1 cellular context compared by ENCODE assay signal in the genomic region with DNA sequence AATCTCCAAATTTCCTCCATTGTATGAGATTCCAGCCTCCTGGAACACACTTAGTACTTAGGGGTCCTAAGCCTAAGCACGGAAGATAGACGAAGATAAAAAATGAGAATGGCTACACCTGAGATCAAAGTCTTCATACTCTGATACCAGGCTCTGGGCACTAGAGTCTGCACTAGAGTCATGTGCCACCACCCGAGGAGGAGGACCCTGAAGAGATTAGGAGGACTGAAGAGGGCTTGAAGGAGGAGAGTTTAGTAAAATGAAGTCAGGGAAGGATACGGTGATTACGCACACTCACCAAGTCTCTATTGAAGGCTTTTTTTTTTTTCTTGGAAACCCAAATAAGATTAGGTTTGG.
TF ChIP-seq lines count a peak whose summit lies in the region.

No MANE protein-coding gene starts in this region.

TF ChIP-seq in GM12878, 131 proteins besides CTCF, POLR2A, EP300 and RAD21:
- no peak for TF ChIP-seq TARDBP (IDR thresholded peaks at IDR 0.05; ENCODE audit: borderline replicate concordance)
- no peak for TF ChIP-seq IRF4 (IDR thresholded peaks at IDR 0.05; ENCODE audit: low read depth, low read length)
- no peak for TF ChIP-seq NBN (IDR thresholded peaks at IDR 0.05)
- TF ChIP-seq SUZ12 (IDR thresholded peaks at IDR 0.05; ENCODE audit: unreplicated experiment): no peak
- TF ChIP-seq WRNIP1 (IDR thresholded peaks at IDR 0.05; ENCODE audit: borderline replicate concordance, low read depth, low read length): no peak
- TF ChIP-seq JUND (IDR thresholded peaks at IDR 0.05; ENCODE audit: low read depth, low read length): no peak
- TF ChIP-seq, protein P1, sequence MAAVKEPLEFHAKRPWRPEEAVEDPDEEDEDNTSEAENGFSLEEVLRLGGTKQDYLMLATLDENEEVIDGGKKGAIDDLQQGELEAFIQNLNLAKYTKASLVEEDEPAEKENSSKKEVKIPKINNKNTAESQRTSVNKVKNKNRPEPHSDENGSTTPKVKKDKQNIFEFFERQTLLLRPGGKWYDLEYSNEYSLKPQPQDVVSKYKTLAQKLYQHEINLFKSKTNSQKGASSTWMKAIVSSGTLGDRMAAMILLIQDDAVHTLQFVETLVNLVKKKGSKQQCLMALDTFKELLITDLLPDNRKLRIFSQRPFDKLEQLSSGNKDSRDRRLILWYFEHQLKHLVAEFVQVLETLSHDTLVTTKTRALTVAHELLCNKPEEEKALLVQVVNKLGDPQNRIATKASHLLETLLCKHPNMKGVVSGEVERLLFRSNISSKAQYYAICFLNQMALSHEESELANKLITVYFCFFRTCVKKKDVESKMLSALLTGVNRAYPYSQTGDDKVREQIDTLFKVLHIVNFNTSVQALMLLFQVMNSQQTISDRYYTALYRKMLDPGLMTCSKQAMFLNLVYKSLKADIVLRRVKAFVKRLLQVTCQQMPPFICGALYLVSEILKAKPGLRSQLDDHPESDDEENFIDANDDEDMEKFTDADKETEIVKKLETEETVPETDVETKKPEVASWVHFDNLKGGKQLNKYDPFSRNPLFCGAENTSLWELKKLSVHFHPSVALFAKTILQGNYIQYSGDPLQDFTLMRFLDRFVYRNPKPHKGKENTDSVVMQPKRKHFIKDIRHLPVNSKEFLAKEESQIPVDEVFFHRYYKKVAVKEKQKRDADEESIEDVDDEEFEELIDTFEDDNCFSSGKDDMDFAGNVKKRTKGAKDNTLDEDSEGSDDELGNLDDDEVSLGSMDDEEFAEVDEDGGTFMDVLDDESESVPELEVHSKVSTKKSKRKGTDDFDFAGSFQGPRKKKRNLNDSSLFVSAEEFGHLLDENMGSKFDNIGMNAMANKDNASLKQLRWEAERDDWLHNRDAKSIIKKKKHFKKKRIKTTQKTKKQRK (IDR thresholded peaks at IDR 0.05; ENCODE audit: low read depth, low read length): no peak
- TF ChIP-seq RBBP5 (conservative IDR thresholded peaks at IDR 0.05): no peak
- TF ChIP-seq, protein P2, sequence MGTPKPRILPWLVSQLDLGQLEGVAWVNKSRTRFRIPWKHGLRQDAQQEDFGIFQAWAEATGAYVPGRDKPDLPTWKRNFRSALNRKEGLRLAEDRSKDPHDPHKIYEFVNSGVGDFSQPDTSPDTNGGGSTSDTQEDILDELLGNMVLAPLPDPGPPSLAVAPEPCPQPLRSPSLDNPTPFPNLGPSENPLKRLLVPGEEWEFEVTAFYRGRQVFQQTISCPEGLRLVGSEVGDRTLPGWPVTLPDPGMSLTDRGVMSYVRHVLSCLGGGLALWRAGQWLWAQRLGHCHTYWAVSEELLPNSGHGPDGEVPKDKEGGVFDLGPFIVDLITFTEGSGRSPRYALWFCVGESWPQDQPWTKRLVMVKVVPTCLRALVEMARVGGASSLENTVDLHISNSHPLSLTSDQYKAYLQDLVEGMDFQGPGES (IDR thresholded peaks at IDR 0.05): no peak
